ENCODE assay signal across 1 cellular context in the genomic region with DNA sequence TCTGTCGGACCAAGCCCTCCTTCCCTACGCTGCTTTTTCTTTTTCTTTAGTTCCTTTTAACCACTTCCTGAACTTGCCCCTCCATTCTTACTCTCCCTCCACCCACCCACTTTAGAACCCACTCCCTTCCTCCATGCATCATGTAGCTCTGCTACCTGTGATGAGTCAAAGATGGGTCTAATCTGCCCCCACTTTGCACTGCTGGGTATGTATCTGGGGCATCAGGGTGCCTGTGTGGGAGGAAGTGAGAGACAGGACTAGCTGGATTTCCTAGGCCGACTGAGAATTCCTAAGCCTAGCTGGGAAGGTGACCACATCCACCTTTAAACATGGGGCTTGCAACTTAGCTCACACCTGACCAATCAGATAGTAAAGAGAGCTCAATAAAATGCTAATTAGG.
TF ChIP-seq lines count a peak whose summit lies in the region.

No MANE protein-coding gene starts in this region.

TF ChIP-seq in HEK293, 187 proteins besides CTCF, POLR2A, EP300 and RAD21:
- TF ChIP-seq EGR2 (tag by site-specific recombination; IDR thresholded peaks at IDR 0.05; ENCODE audit: low read depth) (0 out of 2 replicates have a peak, but pooled peaks have one; percentile 18), ZNF521 (tag by site-specific recombination; IDR thresholded peaks at IDR 0.05) (no peak), ZNF18 (tag by site-specific recombination; IDR thresholded peaks at IDR 0.05) (no peak)
